ENCODE assay signal across 13 cellular contexts in genomic region chr3:4716731-4717362, GRCh38.
A peak's percentile ranks its signal among the peaks of the same experiment; 100 is the strongest.
DNase-seq lines count a peak whose midpoint lies in the region; ATAC-seq and TF ChIP-seq lines count a peak whose summit lies in the region.
"Had no signal": no experiment of that assay in that cellular context is flagged by ENCODE, and none has a peak within 500 bp of the region (broad histone marks: within the 10 kb centered on the region; RNA-seq: fewer than 3 reads in every experiment).

No MANE protein-coding gene starts in this region.

- no peak for TF ChIP-seq POLR2A in erythroblast (IDR thresholded peaks at IDR 0.05; ENCODE audit: low read length)

- DNase-seq in AG09319 (ENCODE audit: extremely low read depth, low read depth) (peak; percentile 68), fibroblast of the aortic adventitia (ENCODE audit: low read depth) (peak; percentile 34), skeletal muscle cell (ENCODE audit: low read depth) (peak; percentile 66), erythroblast (lab: John Stamatoyannopoulos, UW) (no peak), foreskin keratinocyte (no peak)
- DNase-seq in stimulated activated CD4-positive, alpha-beta T cell treated with anti-CD3 and anti-CD28 coated beads, Interleukin-4, amount 100 ng/mL, for 24 hours: no peak
- no peak for DNase-seq in activated CD4-positive, alpha-beta T cell treated with anti-CD3 and anti-CD28 coated beads, Interleukin-2, amount 50 U/mL, for 1 hour
- DNase-seq: anterior cingulate cortex; NCI-H2081; stimulated activated CD4-positive, alpha-beta T cell treated with anti-CD3 and anti-CD28 coated beads, Interleukin-4, amount 100 ng/mL, for 1 hour had no signal

- no peak for TF ChIP-seq CTCF in AG09319 (IDR thresholded peaks at IDR 0.05; ENCODE audit: low read depth, low read length)
- TF ChIP-seq CTCF in fibroblast of the aortic adventitia (IDR thresholded peaks at IDR 0.05; ENCODE audit: insufficient read depth, low read length): no peak
- no peak for TF ChIP-seq CTCF in foreskin keratinocyte (conservative IDR thresholded peaks at IDR 0.05)

- ATAC-seq in SK-N-SH treated with all-trans-retinoic acid at 6 μM for 48 hours (peak; percentile 31), foreskin keratinocyte (no peak)

- no peaks in the 10 kb centered on the region for H3K27me3 ChIP-seq in foreskin keratinocyte
- H3K27me3 ChIP-seq: neutrophil had no signal

- peaks cover 7% of the 10 kb centered on the region for H3K4me1 ChIP-seq in foreskin keratinocyte

- no peak overlapping the region for H3K27ac ChIP-seq in foreskin keratinocyte
- H3K27ac ChIP-seq: C4-2B, neutrophil had no signal

- H3K4me3 ChIP-seq in fibroblast of the aortic adventitia (ENCODE audit: low read depth, low read length) (no peak overlapping the region), skeletal muscle cell (ENCODE audit: low read depth, low read length) (no peak overlapping the region)

TF ChIP-seq in SK-N-SH treated with all-trans-retinoic acid at 6 μM for 48 hours, 23 proteins besides CTCF, POLR2A, EP300 and RAD21:
- TF ChIP-seq ZNF8 (CRISPR knock-in tag; IDR thresholded peaks at IDR 0.05) (no peak), ZNF70 (CRISPR knock-in tag; IDR thresholded peaks at IDR 0.05) (no peak), ZFP3 (CRISPR knock-in tag; IDR thresholded peaks at IDR 0.05) (no peak), PPARA (CRISPR knock-in tag; IDR thresholded peaks at IDR 0.05; ENCODE audit: borderline replicate concordance) (no peak), ISL1 (CRISPR knock-in tag; IDR thresholded peaks at IDR 0.05) (no peak), ESRRG (CRISPR knock-in tag; IDR thresholded peaks at IDR 0.05) (no peak), CREB5 (CRISPR knock-in tag; IDR thresholded peaks at IDR 0.05; ENCODE audit: low read depth) (no peak), ZFP30 (CRISPR knock-in tag; IDR thresholded peaks at IDR 0.05) (no peak), ZNF565 (CRISPR knock-in tag; conservative IDR thresholded peaks at IDR 0.05; ENCODE audit: low read depth) (no peak), RARB (CRISPR knock-in tag; IDR thresholded peaks at IDR 0.05) (no peak), TOX (CRISPR knock-in tag; IDR thresholded peaks at IDR 0.05; ENCODE audit: borderline replicate concordance) (no peak)
- TF ChIP-seq, protein P1, sequence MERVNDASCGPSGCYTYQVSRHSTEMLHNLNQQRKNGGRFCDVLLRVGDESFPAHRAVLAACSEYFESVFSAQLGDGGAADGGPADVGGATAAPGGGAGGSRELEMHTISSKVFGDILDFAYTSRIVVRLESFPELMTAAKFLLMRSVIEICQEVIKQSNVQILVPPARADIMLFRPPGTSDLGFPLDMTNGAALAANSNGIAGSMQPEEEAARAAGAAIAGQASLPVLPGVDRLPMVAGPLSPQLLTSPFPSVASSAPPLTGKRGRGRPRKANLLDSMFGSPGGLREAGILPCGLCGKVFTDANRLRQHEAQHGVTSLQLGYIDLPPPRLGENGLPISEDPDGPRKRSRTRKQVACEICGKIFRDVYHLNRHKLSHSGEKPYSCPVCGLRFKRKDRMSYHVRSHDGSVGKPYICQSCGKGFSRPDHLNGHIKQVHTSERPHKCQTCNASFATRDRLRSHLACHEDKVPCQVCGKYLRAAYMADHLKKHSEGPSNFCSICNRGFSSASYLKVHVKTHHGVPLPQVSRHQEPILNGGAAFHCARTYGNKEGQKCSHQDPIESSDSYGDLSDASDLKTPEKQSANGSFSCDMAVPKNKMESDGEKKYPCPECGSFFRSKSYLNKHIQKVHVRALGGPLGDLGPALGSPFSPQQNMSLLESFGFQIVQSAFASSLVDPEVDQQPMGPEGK (CRISPR knock-in tag; IDR thresholded peaks at IDR 0.05; ENCODE audit: borderline replicate concordance): no peak
- TF ChIP-seq, protein P2, sequence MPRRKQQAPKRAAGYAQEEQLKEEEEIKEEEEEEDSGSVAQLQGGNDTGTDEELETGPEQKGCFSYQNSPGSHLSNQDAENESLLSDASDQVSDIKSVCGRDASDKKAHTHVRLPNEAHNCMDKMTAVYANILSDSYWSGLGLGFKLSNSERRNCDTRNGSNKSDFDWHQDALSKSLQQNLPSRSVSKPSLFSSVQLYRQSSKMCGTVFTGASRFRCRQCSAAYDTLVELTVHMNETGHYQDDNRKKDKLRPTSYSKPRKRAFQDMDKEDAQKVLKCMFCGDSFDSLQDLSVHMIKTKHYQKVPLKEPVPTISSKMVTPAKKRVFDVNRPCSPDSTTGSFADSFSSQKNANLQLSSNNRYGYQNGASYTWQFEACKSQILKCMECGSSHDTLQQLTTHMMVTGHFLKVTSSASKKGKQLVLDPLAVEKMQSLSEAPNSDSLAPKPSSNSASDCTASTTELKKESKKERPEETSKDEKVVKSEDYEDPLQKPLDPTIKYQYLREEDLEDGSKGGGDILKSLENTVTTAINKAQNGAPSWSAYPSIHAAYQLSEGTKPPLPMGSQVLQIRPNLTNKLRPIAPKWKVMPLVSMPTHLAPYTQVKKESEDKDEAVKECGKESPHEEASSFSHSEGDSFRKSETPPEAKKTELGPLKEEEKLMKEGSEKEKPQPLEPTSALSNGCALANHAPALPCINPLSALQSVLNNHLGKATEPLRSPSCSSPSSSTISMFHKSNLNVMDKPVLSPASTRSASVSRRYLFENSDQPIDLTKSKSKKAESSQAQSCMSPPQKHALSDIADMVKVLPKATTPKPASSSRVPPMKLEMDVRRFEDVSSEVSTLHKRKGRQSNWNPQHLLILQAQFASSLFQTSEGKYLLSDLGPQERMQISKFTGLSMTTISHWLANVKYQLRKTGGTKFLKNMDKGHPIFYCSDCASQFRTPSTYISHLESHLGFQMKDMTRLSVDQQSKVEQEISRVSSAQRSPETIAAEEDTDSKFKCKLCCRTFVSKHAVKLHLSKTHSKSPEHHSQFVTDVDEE (CRISPR knock-in tag; IDR thresholded peaks at IDR 0.05): no peak

Comparison
In these comparisons a context has a peak if more than half of its experiments do, and no peak if none do; other contexts are left out.
1. DNase-seq: peak in AG09319 (single experiment), fibroblast of the aortic adventitia (single experiment) and skeletal muscle cell (single experiment); none in erythroblast (0 of 2), foreskin keratinocyte (0 of 2), stimulated activated CD4-positive, alpha-beta T cell treated with anti-CD3 and anti-CD28 coated beads, Interleukin-4, amount 100 ng/mL, for 24 hours (single experiment) and activated CD4-positive, alpha-beta T cell treated with anti-CD3 and anti-CD28 coated beads, Interleukin-2, amount 50 U/mL, for 1 hour (single experiment).